ENCODE assay signal across 1 cellular context in genomic region chr2:231683907-231684306, GRCh38.
TF ChIP-seq lines count a peak whose summit lies in the region.

No MANE protein-coding gene starts in this region.

TF ChIP-seq in K562, 482 proteins besides CTCF, POLR2A, EP300 and RAD21:
- TF ChIP-seq CEBPG (CRISPR knock-in tag; IDR thresholded peaks at IDR 0.05) (peak; percentile 22; the same call in 1 of the 2 replicates), CEBPG (tag; conservative IDR thresholded peaks at IDR 0.05 in 1 of 2, IDR thresholded peaks at IDR 0.05 in 1 of 2) (no peak), ZNF121 (CRISPR knock-in tag; conservative IDR thresholded peaks at IDR 0.05) (peak; percentile 77), SRSF9 (IDR thresholded peaks at IDR 0.05; ENCODE audit: borderline replicate concordance, low read depth, low read length) (no peak), FOSL1 (tag; conservative IDR thresholded peaks at IDR 0.05) (0 out of 2 replicates have a peak, but pooled peaks have one; percentile 20)
- TF ChIP-seq, protein P1, sequence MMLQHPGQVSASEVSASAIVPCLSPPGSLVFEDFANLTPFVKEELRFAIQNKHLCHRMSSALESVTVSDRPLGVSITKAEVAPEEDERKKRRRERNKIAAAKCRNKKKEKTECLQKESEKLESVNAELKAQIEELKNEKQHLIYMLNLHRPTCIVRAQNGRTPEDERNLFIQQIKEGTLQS (IDR thresholded peaks at IDR 0.05): peak; percentile 37; the same call in 1 of the 2 replicates
- TF ChIP-seq, protein P1 (CRISPR knock-in tag; conservative IDR thresholded peaks at IDR 0.05): no peak
TF ChIP-seq in K562: peak in this region for 4.
